Comparison of ENCODE assay signal across 8 cellular contexts in the genomic region with DNA sequence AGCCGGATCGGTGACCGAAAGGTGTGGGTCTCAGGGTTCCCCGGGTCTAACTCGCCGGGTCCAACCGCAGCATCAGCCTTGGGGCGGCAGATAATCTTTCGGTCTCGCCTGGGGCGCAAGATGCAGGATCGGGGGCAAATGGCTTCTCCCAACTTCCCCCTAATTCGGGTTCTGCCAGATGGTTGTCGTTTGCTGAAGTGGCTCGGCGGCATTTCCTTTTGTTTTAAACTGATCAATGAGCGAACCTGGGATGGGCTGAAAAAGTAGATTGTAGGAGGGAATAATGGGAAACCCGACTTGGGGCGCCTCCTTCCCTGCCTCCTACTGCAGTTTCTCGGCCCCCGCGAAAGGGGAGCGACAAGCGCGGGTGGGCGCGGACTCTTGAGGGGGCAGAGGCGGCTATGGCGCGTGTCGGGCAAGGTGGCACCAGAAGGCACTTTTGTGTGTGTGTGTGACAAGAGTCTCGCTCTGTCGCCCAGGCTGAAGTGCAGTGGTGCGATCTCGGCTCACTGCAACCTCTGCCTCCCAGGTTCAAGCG. TPM values are rescaled to one million over a fixed set of nuclear protein-coding genes. Genes with fewer than 3 reads are reported as not detected.
DNase-seq lines count a peak whose midpoint lies in the region; ATAC-seq and TF ChIP-seq lines count a peak whose summit lies in the region.

No MANE protein-coding gene starts in this region.

- DNase-seq in activated CD8-positive, alpha-beta memory T cell treated with anti-CD3 and anti-CD28 coated beads for 24 hours = peak; percentile 60
- DNase-seq in activated CD8-positive, alpha-beta memory T cell treated with anti-CD3 and anti-CD28 coated beads, Interleukin-2, amount 50 U/mL, for 4 hours = no peak
- peak; percentile 30 for DNase-seq in choroid plexus epithelial cell (ENCODE audit: low read depth)
- no peak for DNase-seq in lower lobe of right lung
- DNase-seq in transverse colon = no peak
- DNase-seq in DMS79 treated with DMSO at 0.1 percent for 48 hours (lab: John Stamatoyannopoulos, UW) = no peak
- no peak for DNase-seq in NCI-H187 treated with DMSO at 0.1 percent for 48 hours (lab: John Stamatoyannopoulos, UW)

- H3K36me3 ChIP-seq in lower lobe of right lung = no peaks in the 10 kb centered on the region
- no peaks in the 10 kb centered on the region for H3K36me3 ChIP-seq in transverse colon

- H3K4me1 ChIP-seq in lower lobe of right lung = peaks cover 62% of the 10 kb centered on the region
- H3K4me1 ChIP-seq in transverse colon = peaks cover 4 to 58% (median 40%) of the 10 kb centered on the region in 4 donors

- H3K27me3 ChIP-seq in lower lobe of right lung (ENCODE audit: low read depth) (peaks cover 56% of the 10 kb centered on the region), transverse colon (peaks cover 87% of the 10 kb centered on the region)

- H3K9me3 ChIP-seq in lower lobe of right lung (no peaks in the 10 kb centered on the region), transverse colon (no peaks in the 10 kb centered on the region)

- TF ChIP-seq EP300 in transverse colon (IDR thresholded peaks at IDR 0.05; ENCODE audit: low read depth) = no peak

- H3K27ac ChIP-seq in lower lobe of right lung (peak overlapping the region; percentile 73), transverse colon (peak overlapping the region; percentile 55 to 79 (median 69))

- H3K4me3 ChIP-seq in choroid plexus epithelial cell (ENCODE audit: low read depth, low read length) (peak overlapping the region; percentile 87), lower lobe of right lung (peak overlapping the region; percentile 59), transverse colon (peak overlapping the region in 3 of 4 donors; percentile 19 to 56 (median 41))

- intact Hi-C loops in lower lobe of right lung (cut with DNase I) (no loop called here), transverse colon (cut with DNase I; ENCODE audit: low total_unique reads) (loop anchor here (5.0 kb wide), 2 partner anchors 325 to 1035 kb away; no protein-coding TSS in a partner anchor)

- ATAC-seq in lower lobe of right lung (no peak), GM18517 (IDR thresholded peaks at IDR 0.05; ENCODE audit: unreplicated experiment) (no peak)

- no peak for TF ChIP-seq CTCF in choroid plexus epithelial cell (conservative IDR thresholded peaks at IDR 0.05; ENCODE audit: low read depth, low read length)
- TF ChIP-seq CTCF in lower lobe of right lung (IDR thresholded peaks at IDR 0.05) = no peak
- TF ChIP-seq CTCF in transverse colon (IDR thresholded peaks at IDR 0.05) = no peak

- no peak for TF ChIP-seq POLR2A in transverse colon (IDR thresholded peaks at IDR 0.05)

- WGBS in transverse colon (ENCODE audit: low coverage in 1 of 2), 2 donors = 22% methylated on average over 36 of the region's 36 CpGs; no CpG with 5 or more reads in 1 of the 2 donors

- in situ Hi-C loops in transverse colon (cut with MboI; ENCODE audit: low pct_ligation_motif_present in 1 of 4, low pct_unique_long_range_greater_than_20kb in 1 of 4, low sequenced_read_pairs in 3 of 4) = loop anchor here in 3 of 4 donors (10.0 to 25.0 kb wide), 5 partner anchors 520 to 1220 kb away; a partner anchor contains a TSS

RNA-seq across cellular contexts. Expression of a gene that starts 3.1 kb away (rescaled TPM):
- total RNA-seq in lower lobe of right lung = 69.5 TPM
- 100 to 1,000 TPM in 1 of 4 donors, 10 to 100 TPM in 3; 20.6 to 190 (median 65.5) TPM for total RNA-seq in transverse colon

Comparison
In these comparisons a context has a peak if more than half of its experiments do, and no peak if none do; other contexts are left out.
1. DNase-seq: peak in activated CD8-positive, alpha-beta memory T cell treated with anti-CD3 and anti-CD28 coated beads for 24 hours (single experiment) and choroid plexus epithelial cell (single experiment); none in activated CD8-positive, alpha-beta memory T cell treated with anti-CD3 and anti-CD28 coated beads, Interleukin-2, amount 50 U/mL, for 4 hours (single experiment), lower lobe of right lung (single experiment), transverse colon (single experiment), DMS79 treated with DMSO at 0.1 percent for 48 hours (single experiment) and NCI-H187 treated with DMSO at 0.1 percent for 48 hours (single experiment).
2. Peak in every context shown above with its lines, with median percentiles within 50 percentile points of each other: H3K4me3 ChIP-seq.